In genomic region chr20:5113615-5113986, GRCh38 we compare ENCODE assay signal across 1 cellular context.
TF ChIP-seq lines count a peak whose summit lies in the region.

No MANE protein-coding gene starts in this region.

TF ChIP-seq in endothelial cell of umbilical vein, 7 proteins besides CTCF, POLR2A, EP300 and RAD21 (continued from another document):
- TF ChIP-seq MAX (IDR thresholded peaks at IDR 0.05; ENCODE audit: insufficient read depth, insufficient read length), result no peak
- no peak for TF ChIP-seq FOS (IDR thresholded peaks at IDR 0.05; ENCODE audit: borderline replicate concordance, insufficient read depth, low read length)
- TF ChIP-seq GATA2 (IDR thresholded peaks at IDR 0.05; ENCODE audit: insufficient read depth, insufficient read length, low read depth, low read length), result no peak
- no peak for TF ChIP-seq JUN (IDR thresholded peaks at IDR 0.05; ENCODE audit: borderline replicate concordance, insufficient read depth, insufficient read length, low read depth)
- no peak for TF ChIP-seq MYC (IDR thresholded peaks at IDR 0.05; ENCODE audit: low read depth, low read length)
- TF ChIP-seq EZH2 (IDR thresholded peaks at IDR 0.05; ENCODE audit: borderline replicate concordance, low read depth, low read length, severe bottlenecking), result no peak
